In the genomic region with DNA sequence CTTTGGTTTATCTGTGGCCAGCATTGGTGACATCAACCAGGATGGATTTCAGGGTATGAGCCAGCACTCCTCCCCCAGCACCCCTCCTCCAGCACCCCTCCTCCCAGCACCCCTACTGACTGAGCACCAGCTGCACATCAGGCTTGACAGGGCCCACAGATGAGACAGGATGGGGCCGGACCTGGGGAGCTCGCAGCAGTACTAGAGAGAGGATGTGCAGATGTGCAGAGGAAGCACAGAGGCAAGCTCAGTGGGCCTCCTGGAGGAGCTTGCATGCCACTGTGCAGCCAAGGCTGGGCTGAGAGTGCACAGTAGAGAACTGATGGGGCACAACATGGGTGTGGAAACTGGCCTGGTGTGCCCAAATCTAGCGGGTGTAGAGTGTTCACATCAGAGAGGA, we compare ENCODE assay signal across 21 cellular contexts. TPM values are rescaled to one million over a fixed set of nuclear protein-coding genes. Genes with fewer than 3 reads are reported as not detected.
A peak's percentile ranks its signal among the peaks of the same experiment; 100 is the strongest.
DNase-seq lines count a peak whose midpoint lies in the region; ATAC-seq, FAIRE-seq and TF ChIP-seq lines count a peak whose summit lies in the region.
"Had no signal": no experiment of that assay in that cellular context is flagged by ENCODE, and none has a peak within 500 bp of the region (broad histone marks: within the 10 kb centered on the region; RNA-seq: fewer than 3 reads in every experiment).

No MANE protein-coding gene starts in this region.

- no peak for ATAC-seq in HepG2
- ATAC-seq in HG03469 (IDR thresholded peaks at IDR 0.05; ENCODE audit: unreplicated experiment) = no peak
- ATAC-seq: SK-N-SH treated with all-trans-retinoic acid at 6 μM for 48 hours had no signal

- TF ChIP-seq CTCF in DOHH2 (IDR thresholded peaks at IDR 0.05; ENCODE audit: low read depth, low read length, poor library complexity, severe bottlenecking) (peak; percentile 12), brain microvascular endothelial cell (IDR thresholded peaks at IDR 0.05; ENCODE audit: low read depth, low read length, missing control alignments) (peak; percentile 19), GM20000 (IDR thresholded peaks at IDR 0.05; ENCODE audit: extremely low read depth, missing control alignments) (no peak), HepG2 (CRISPR knock-in tag; IDR thresholded peaks at IDR 0.05) (no peak)

- H3K79me2 ChIP-seq in DOHH2 (ENCODE audit: control insufficient read depth, low read length) = no peaks in the 10 kb centered on the region
- no peaks in the 10 kb centered on the region for H3K79me2 ChIP-seq in HepG2 (ENCODE audit: insufficient read depth, low read length)

- H3F3A ChIP-seq in DOHH2 (ENCODE audit: control insufficient read depth, insufficient read depth) = no peaks in the 10 kb centered on the region

- CTCF ChIA-PET in HepG2 (lab: Yijun Ruan, JAX; ENCODE audit: low intra/inter-chr PET ratio, low total read pairs) = no interaction called here

- BruUV-seq in HepG2 (replicated peaks; lab: Mats Ljungman, UMichigan) = no TSS peak

- DNase-seq in A172 (ENCODE audit: low spot score) (peak; percentile 51), NAMALWA (ENCODE audit: low spot score) (peak; percentile 66), brain microvascular endothelial cell (no peak), globus pallidus (ENCODE audit: low spot score) (no peak), GM20000 (ENCODE audit: low spot score) (no peak), HepG2 (ENCODE audit: low spot score) (no peak)
- DNase-seq: CD8-positive, alpha-beta memory T cell; KG1; MV-4-11; NCI-H1417; NCI-H187; NCI-H226; NCI-H526; Peyer's patch; SHP77 treated with DMSO at 0.1 percent for 48 hours had no signal

- TF ChIP-seq POLR2A in HepG2 (IDR thresholded peaks at IDR 0.05; ENCODE audit: insufficient read depth in 1 of 2, low read depth in 2 of 2, low read length in 2 of 2) = no peak

- FAIRE-seq in HepG2 (lab: Jason Lieb, UNC) = no peak
- FAIRE-seq: D721Med, H54 had no signal

- no peak for TF ChIP-seq RAD21 in HepG2 (CRISPR knock-in tag; IDR thresholded peaks at IDR 0.05)

- no peaks in the 10 kb centered on the region for H3K9me2 ChIP-seq in DOHH2 (replicated peaks; ENCODE audit: control insufficient read depth, low read length)

- H3K36me3 ChIP-seq in DOHH2 (ENCODE audit: control insufficient read depth, low read length) (no peaks in the 10 kb centered on the region), brain microvascular endothelial cell (replicated peaks) (peaks cover 87% of the 10 kb centered on the region), HepG2 (replicated peaks in 1 of 2; ENCODE audit: control insufficient read depth in 1 of 2, insufficient read depth in 2 of 2, low read length in 2 of 2) (no peaks in the 10 kb centered on the region)
- H3K36me3 ChIP-seq: BLaER1 treated with 17β-estradiol and CSF1 and Interleukin-3, amounts not matched to agents 10 nM and 100 nM had no signal

- intact Hi-C loops in HepG2 (cut with micrococcal nuclease; ENCODE audit: unreplicated experiment) = no loop called here

- H2AFZ ChIP-seq in HepG2 (ENCODE audit: low read length) = no peak overlapping the region

- TF ChIP-seq EP300 in HepG2 (IDR thresholded peaks at IDR 0.05; ENCODE audit: low read depth in 2 of 2, low read length in 2 of 2) (no peak), HepG2 (CRISPR knock-in tag; IDR thresholded peaks at IDR 0.05; ENCODE audit: borderline replicate concordance) (no peak)

- H3K4me2 ChIP-seq in DOHH2 (ENCODE audit: low read length) = peak overlapping the region; percentile 36
- H3K4me2 ChIP-seq in HepG2 (ENCODE audit: low read depth, low read length) = no peak overlapping the region
- H3K4me2 ChIP-seq: BLaER1 treated with 17β-estradiol and CSF1 and Interleukin-3, amounts not matched to agents 10 nM and 100 nM had no signal

- in situ Hi-C loops in brain microvascular endothelial cell (cut with HindIII; ENCODE audit: low pct_ligation_motif_present, low sequenced_read_pairs) = no loop called here
- in situ Hi-C loops in HepG2 (cut with HindIII; ENCODE audit: extremely low pct_ligation_motif_present, low pct_unique_long_range_greater_than_20kb) = no loop called here

- H3K4me3 ChIP-seq in DOHH2 (ENCODE audit: low read length) = no peak overlapping the region
- no peak overlapping the region for H3K4me3 ChIP-seq in brain microvascular endothelial cell (ENCODE audit: low read depth, low read length)
- H3K4me3 ChIP-seq in HepG2 (replicated peaks in 1 of 3; ENCODE audit: insufficient read depth in 1 of 3, low read depth in 2 of 3, low read length in 3 of 3) = no peak overlapping the region
- H3K4me3 ChIP-seq: BLaER1 treated with 17β-estradiol and CSF1 and Interleukin-3, amounts not matched to agents 10 nM and 100 nM; Peyer's patch had no signal

- POLR2A ChIA-PET in HepG2 (lab: Yijun Ruan, JAX) = no interaction called here

- no peaks in the 10 kb centered on the region for H3K9me3 ChIP-seq in DOHH2 (ENCODE audit: control insufficient read depth, insufficient read depth, low read length)
- no peaks in the 10 kb centered on the region for H3K9me3 ChIP-seq in HepG2 (ENCODE audit: low read length)
- H3K9me3 ChIP-seq: Peyer's patch had no signal

- H3K4me1 ChIP-seq in DOHH2 (ENCODE audit: control insufficient read depth, low read length) (peaks cover 19% of the 10 kb centered on the region), HepG2 (ENCODE audit: insufficient read depth, low read length) (no peaks in the 10 kb centered on the region)
- H3K4me1 ChIP-seq: Peyer's patch had no signal

- H3K27ac ChIP-seq in DOHH2 (ENCODE audit: low read depth, low read length) = no peak overlapping the region
- no peak overlapping the region for H3K27ac ChIP-seq in brain microvascular endothelial cell
- no peak overlapping the region for H3K27ac ChIP-seq in HepG2 (ENCODE audit: extremely low read length, insufficient read depth, low read length)
- H3K27ac ChIP-seq: BLaER1 treated with 17β-estradiol and CSF1 and Interleukin-3, amounts not matched to agents 10 nM and 100 nM; Peyer's patch had no signal

- H3K27me3 ChIP-seq in DOHH2 (ENCODE audit: control insufficient read depth, low read length) (no peaks in the 10 kb centered on the region), brain microvascular endothelial cell (replicated peaks) (no peaks in the 10 kb centered on the region), HepG2 (ENCODE audit: control insufficient read depth in 1 of 2, insufficient read depth in 2 of 2, low read length in 2 of 2) (peaks cover 0 to 20% of the 10 kb centered on the region in 2 experiments; a peak in 2 of 5 replicates)
- H3K27me3 ChIP-seq: BLaER1 treated with 17β-estradiol and CSF1 and Interleukin-3, amounts not matched to agents 10 nM and 100 nM; Peyer's patch had no signal

- 32% methylated on average over 3 of the region's 3 CpGs for WGBS in HepG2 (ENCODE audit: low lambda C conversion rate)

- H4K20me1 ChIP-seq in DOHH2 (ENCODE audit: control insufficient read depth, insufficient read depth, low read depth, low read length) = no peaks in the 10 kb centered on the region
- no peaks in the 10 kb centered on the region; the same call in 1 of the 2 replicates for H4K20me1 ChIP-seq in HepG2 (ENCODE audit: insufficient read depth, low read length)
- H4K20me1 ChIP-seq: BLaER1 treated with 17β-estradiol and CSF1 and Interleukin-3, amounts not matched to agents 10 nM and 100 nM had no signal

- no peak overlapping the region for H3K9ac ChIP-seq in HepG2 (ENCODE audit: insufficient read depth, low read depth, low read length)
- H3K9ac ChIP-seq: BLaER1 treated with 17β-estradiol and CSF1 and Interleukin-3, amounts not matched to agents 10 nM and 100 nM had no signal

RNA-seq across cellular contexts. Expression of a gene that starts 16.2 kb away (rescaled TPM):
- 839 and 951 TPM in 2 replicates for total RNA-seq in A172 (2014; rRNA removed; shearing (Covaris generic))
- total RNA-seq in HepG2 (2016; rRNA removed; fragmentation: Illumina TruSeq; extraction: Trizol) = 0.69 and 0.77 TPM in 2 replicates
- total RNA-seq in HepG2 (2016; cell fraction: cytosol; rRNA removed; fragmentation: Illumina TruSeq; extraction: Trizol; ENCODE audit: low read depth) = 1.5 and 1.9 TPM in 2 replicates
- 0.48 and 1.1 TPM in 2 replicates for total RNA-seq in HepG2 (2016; cell fraction: insoluble cytoplasmic fraction; rRNA removed; fragmentation: Illumina TruSeq; extraction: Trizol)
- 0.28 and 0.62 TPM in 2 replicates for total RNA-seq in HepG2 (2016; cell fraction: membrane; rRNA removed; fragmentation: Illumina TruSeq; extraction: Trizol)
- 1.3 and 1.8 TPM in 2 replicates for total RNA-seq in HepG2 (2016; cell fraction: nucleus; rRNA removed; fragmentation: Illumina TruSeq; extraction: Trizol)
- polyA plus RNA-seq in HepG2 (2011; rRNA removed) = 0.48 and 0.59 TPM in 2 replicates
- polyA plus RNA-seq in HepG2 (2011; cell fraction: cytosol; rRNA removed) = 0.33 and 0.78 TPM in 2 replicates
- polyA plus RNA-seq in HepG2 (2011; cell fraction: nucleus; rRNA removed) = 2.6 and 3.3 TPM in 2 replicates
- polyA plus RNA-seq in HepG2 (2012) = 0.27 and 0.32 TPM in 2 replicates
- polyA plus RNA-seq in HepG2 (2016; cell fraction: cytosol; fragmentation: Illumina TruSeq; extraction: Trizol; ENCODE audit: low read depth) = 0.51 and 0.57 TPM in 2 replicates
- polyA plus RNA-seq in HepG2 (2016; cell fraction: insoluble cytoplasmic fraction; fragmentation: Illumina TruSeq; extraction: Trizol; ENCODE audit: low read depth) = 0.52 and 0.82 TPM in 2 replicates
- 0.30 and 0.48 TPM in 2 replicates for polyA plus RNA-seq in HepG2 (2016; cell fraction: membrane; fragmentation: Illumina TruSeq; extraction: Trizol; ENCODE audit: low read depth)
- 1.3 and 2.2 TPM in 2 replicates for polyA plus RNA-seq in HepG2 (2016; cell fraction: nucleus; fragmentation: Illumina TruSeq; extraction: Trizol; ENCODE audit: insufficient read depth, low read depth)
- 1.4 and 198 TPM in 2 replicates for polyA minus RNA-seq in HepG2 (2011; rRNA and poly(A)+ RNA removed; ENCODE audit: low replicate concordance)
- polyA minus RNA-seq in HepG2 (2011; cell fraction: cytosol; rRNA and poly(A)+ RNA removed) = 2.9 and 6.2 TPM in 2 replicates
- polyA minus RNA-seq in HepG2 (2011; cell fraction: nucleus; rRNA and poly(A)+ RNA removed) = 1.1 and 2.8 TPM in 2 replicates

RNA-seq across cellular contexts. Expression of a gene that starts 23.0 kb away (rescaled TPM):
- 13.7 and 13.9 TPM in 2 replicates for total RNA-seq in A172 (2014; rRNA removed; shearing (Covaris generic))
- total RNA-seq in HepG2 (2016; rRNA removed; fragmentation: Illumina TruSeq; extraction: Trizol) = 18.5 and 19.2 TPM in 2 replicates
- 6.4 and 13.9 TPM in 2 replicates for total RNA-seq in HepG2 (2016; cell fraction: cytosol; rRNA removed; fragmentation: Illumina TruSeq; extraction: Trizol; ENCODE audit: low read depth)
- total RNA-seq in HepG2 (2016; cell fraction: insoluble cytoplasmic fraction; rRNA removed; fragmentation: Illumina TruSeq; extraction: Trizol) = 16.2 and 19.8 TPM in 2 replicates
- total RNA-seq in HepG2 (2016; cell fraction: membrane; rRNA removed; fragmentation: Illumina TruSeq; extraction: Trizol) = 10.9 and 11.9 TPM in 2 replicates
- total RNA-seq in HepG2 (2016; cell fraction: nucleus; rRNA removed; fragmentation: Illumina TruSeq; extraction: Trizol) = 10.9 and 12.5 TPM in 2 replicates
- polyA plus RNA-seq in HepG2 (2011; rRNA removed) = 59.7 and 66.6 TPM in 2 replicates
- polyA plus RNA-seq in HepG2 (2011; cell fraction: cytosol; rRNA removed) = 33.2 and 46.3 TPM in 2 replicates
- polyA plus RNA-seq in HepG2 (2011; cell fraction: nucleus; rRNA removed) = 86.5 and 102 TPM in 2 replicates
- polyA plus RNA-seq in HepG2 (2012) = 17.2 and 27.4 TPM in 2 replicates
- polyA plus RNA-seq in HepG2 (2016; cell fraction: cytosol; fragmentation: Illumina TruSeq; extraction: Trizol; ENCODE audit: low read depth) = 9.3 and 10.8 TPM in 2 replicates
- polyA plus RNA-seq in HepG2 (2016; cell fraction: insoluble cytoplasmic fraction; fragmentation: Illumina TruSeq; extraction: Trizol; ENCODE audit: low read depth) = 22.3 and 32.8 TPM in 2 replicates
- 12.0 and 14.3 TPM in 2 replicates for polyA plus RNA-seq in HepG2 (2016; cell fraction: membrane; fragmentation: Illumina TruSeq; extraction: Trizol; ENCODE audit: low read depth)
- polyA plus RNA-seq in HepG2 (2016; cell fraction: nucleus; fragmentation: Illumina TruSeq; extraction: Trizol; ENCODE audit: insufficient read depth, low read depth) = 21.9 and 24.6 TPM in 2 replicates
- 111 and 113 TPM in 2 replicates for polyA minus RNA-seq in HepG2 (2011; rRNA and poly(A)+ RNA removed; ENCODE audit: low replicate concordance)
- 22.7 and 28.5 TPM in 2 replicates for polyA minus RNA-seq in HepG2 (2011; cell fraction: cytosol; rRNA and poly(A)+ RNA removed)
- 44.5 and 48.7 TPM in 2 replicates for polyA minus RNA-seq in HepG2 (2011; cell fraction: nucleus; rRNA and poly(A)+ RNA removed)

RNA-seq across cellular contexts. Expression of a gene that starts 57.8 kb away (rescaled TPM):
- total RNA-seq in A172 (2014; rRNA removed; shearing (Covaris generic)) = 0.50 and 0.62 TPM in 2 replicates
- total RNA-seq in HepG2 (2016; rRNA removed; fragmentation: Illumina TruSeq; extraction: Trizol) = 0.07 TPM in 1 of 2 replicates, not detected in the other
- 0.18 and 0.20 TPM in 2 replicates for total RNA-seq in HepG2 (2016; cell fraction: cytosol; rRNA removed; fragmentation: Illumina TruSeq; extraction: Trizol; ENCODE audit: low read depth)
- total RNA-seq in HepG2 (2016; cell fraction: insoluble cytoplasmic fraction; rRNA removed; fragmentation: Illumina TruSeq; extraction: Trizol) = 0.04 TPM in 1 of 2 replicates, not detected in the other
- total RNA-seq in HepG2 (2016; cell fraction: membrane; rRNA removed; fragmentation: Illumina TruSeq; extraction: Trizol) = 0.09 and 0.14 TPM in 2 replicates
- 0.09 TPM in 2 replicates for total RNA-seq in HepG2 (2016; cell fraction: nucleus; rRNA removed; fragmentation: Illumina TruSeq; extraction: Trizol)
- 0.22 TPM in 1 of 2 replicates, not detected in the other for polyA plus RNA-seq in HepG2 (2011; rRNA removed)
- polyA plus RNA-seq in HepG2 (2011; cell fraction: cytosol; rRNA removed) = 0.01 and 0.04 TPM in 2 replicates
- polyA plus RNA-seq in HepG2 (2011; cell fraction: nucleus; rRNA removed) = 0.24 and 0.29 TPM in 2 replicates
- 0.08 and 0.11 TPM in 2 replicates for polyA plus RNA-seq in HepG2 (2012)
- not detected in 2 replicates for polyA plus RNA-seq in HepG2 (2016; cell fraction: cytosol; fragmentation: Illumina TruSeq; extraction: Trizol; ENCODE audit: low read depth)
- 0.16 TPM in 1 of 2 replicates, not detected in the other for polyA plus RNA-seq in HepG2 (2016; cell fraction: insoluble cytoplasmic fraction; fragmentation: Illumina TruSeq; extraction: Trizol; ENCODE audit: low read depth)
- 0.19 TPM in 2 replicates for polyA plus RNA-seq in HepG2 (2016; cell fraction: membrane; fragmentation: Illumina TruSeq; extraction: Trizol; ENCODE audit: low read depth)
- polyA plus RNA-seq in HepG2 (2016; cell fraction: nucleus; fragmentation: Illumina TruSeq; extraction: Trizol; ENCODE audit: insufficient read depth, low read depth) = 0.53 TPM in 1 of 2 replicates, not detected in the other
- 0.28 and 0.30 TPM in 2 replicates for polyA minus RNA-seq in HepG2 (2011; rRNA and poly(A)+ RNA removed; ENCODE audit: low replicate concordance)
- 0.09 and 0.20 TPM in 2 replicates for polyA minus RNA-seq in HepG2 (2011; cell fraction: cytosol; rRNA and poly(A)+ RNA removed)
- 0.39 and 0.99 TPM in 2 replicates for polyA minus RNA-seq in HepG2 (2011; cell fraction: nucleus; rRNA and poly(A)+ RNA removed)
- polyA plus RNA-seq: CD8-positive, alpha-beta memory T cell had no signal

Comparison
In these comparisons a context has a peak if more than half of its experiments do, and no peak if none do; other contexts are left out.
1. DNase-seq: peak in A172 (single experiment) and NAMALWA (single experiment); none in brain microvascular endothelial cell (single experiment), globus pallidus (single experiment), GM20000 (single experiment) and HepG2 (single experiment).
2. CTCF ChIP-seq: peak in DOHH2 (single experiment) and brain microvascular endothelial cell (single experiment); none in GM20000 (single experiment) and HepG2 (single experiment).
3. RNA of a gene that starts 16.2 kb away (total RNA-seq): 839 to 951 TPM in A172; 0.28 to 1.9 TPM in HepG2; every median in the first group is over 100 times any median in the second.